In genomic region chr20:23622839-23623343, GRCh38 we compare ENCODE assay signal across 8 cellular contexts. TPM values are rescaled to one million over a fixed set of nuclear protein-coding genes. Genes with fewer than 3 reads are reported as not detected.
A peak's percentile ranks its signal among the peaks of the same experiment; 100 is the strongest.
DNase-seq lines count a peak whose midpoint lies in the region; ATAC-seq lines count a peak whose summit lies in the region.

No MANE protein-coding gene starts in this region.

- peak overlapping the region; percentile 35 for H3K4me3 Mint-ChIP-seq in activated naive CD8-positive, alpha-beta T cell treated with anti-CD3 and anti-CD28 coated beads, Interleukin-2, amount 10 ng/mL, durations not matched to agents 7 days and 5 days
- H3K4me3 Mint-ChIP-seq in activated naive CD8-positive, alpha-beta T cell treated with anti-CD3 and anti-CD28 coated beads for 36 hours, result no peak overlapping the region
- H3K4me3 Mint-ChIP-seq in dendritic cell treated with granulocyte-macrophage colony-stimulating factor and Interleukin-4, amounts not matched to agents 40 ng/mL and 50 ng/mL, for 4 days, result peak overlapping the region; percentile 60
- H3K4me3 Mint-ChIP-seq in natural killer cell treated with Interleukin-12 subunit alpha and Interleukin-12 subunit beta and Interleukin-15 and Interleukin-18, amount 100 ng/mL, for 72 hours, result no peak overlapping the region

- H3K4me3 ChIP-seq in mesodermal cell (ENCODE audit: extremely low read depth, insufficient read depth, low read length, poor library complexity, severe bottlenecking), result no peak overlapping the region

- WGBS in mesodermal cell (ENCODE audit: insufficient coverage in 2 of 2), 2 experiments, result 49 to 50% methylated on average over 3 to 4 of the region's 4 CpGs

- ATAC-seq in activated naive CD8-positive, alpha-beta T cell treated with anti-CD3 and anti-CD28 coated beads, Interleukin-2, amount 10 ng/mL, durations not matched to agents 7 days and 5 days (ENCODE audit: low read depth), result no peak
- ATAC-seq in natural killer cell treated with Interleukin-12 subunit alpha and Interleukin-12 subunit beta and Interleukin-15 and Interleukin-18, amount 100 ng/mL, for 72 hours, result no peak

- H3K9me3 Mint-ChIP-seq in activated naive CD8-positive, alpha-beta T cell treated with anti-CD3 and anti-CD28 coated beads, Interleukin-2, amount 10 ng/mL, durations not matched to agents 7 days and 5 days, result no peaks in the 10 kb centered on the region
- no peaks in the 10 kb centered on the region for H3K9me3 Mint-ChIP-seq in activated naive CD8-positive, alpha-beta T cell treated with anti-CD3 and anti-CD28 coated beads for 36 hours
- H3K9me3 Mint-ChIP-seq in dendritic cell treated with granulocyte-macrophage colony-stimulating factor and Interleukin-4, amounts not matched to agents 40 ng/mL and 50 ng/mL, for 4 days, result no peaks in the 10 kb centered on the region
- H3K9me3 Mint-ChIP-seq in natural killer cell treated with Interleukin-12 subunit alpha and Interleukin-12 subunit beta and Interleukin-15 and Interleukin-18, amount 100 ng/mL, for 72 hours, result no peaks in the 10 kb centered on the region

- POLR2A ChIA-PET in activated naive CD8-positive, alpha-beta T cell treated with anti-CD3 and anti-CD28 coated beads, Interleukin-2, amount 10 ng/mL, durations not matched to agents 7 days and 5 days (lab: Charles Lee), result no interaction called here

- H3K4me1 ChIP-seq in mesodermal cell (ENCODE audit: control insufficient read depth, insufficient read depth, low read length, poor library complexity, severe bottlenecking), result peaks cover 20% of the 10 kb centered on the region

- H3K36me3 Mint-ChIP-seq in activated naive CD8-positive, alpha-beta T cell treated with anti-CD3 and anti-CD28 coated beads, Interleukin-2, amount 10 ng/mL, durations not matched to agents 7 days and 5 days, result no peaks in the 10 kb centered on the region
- no peaks in the 10 kb centered on the region for H3K36me3 Mint-ChIP-seq in activated naive CD8-positive, alpha-beta T cell treated with anti-CD3 and anti-CD28 coated beads for 36 hours
- peaks cover 2% of the 10 kb centered on the region for H3K36me3 Mint-ChIP-seq in dendritic cell treated with granulocyte-macrophage colony-stimulating factor and Interleukin-4, amounts not matched to agents 40 ng/mL and 50 ng/mL, for 4 days (ENCODE audit: low read depth)
- peaks cover 4% of the 10 kb centered on the region for H3K36me3 Mint-ChIP-seq in natural killer cell treated with Interleukin-12 subunit alpha and Interleukin-12 subunit beta and Interleukin-15 and Interleukin-18, amount 100 ng/mL, for 72 hours

- H3K27ac ChIP-seq in mesodermal cell (ENCODE audit: low read depth, low read length, severe bottlenecking), result peak overlapping the region; percentile 81

- H3K4me1 Mint-ChIP-seq in activated naive CD8-positive, alpha-beta T cell treated with anti-CD3 and anti-CD28 coated beads, Interleukin-2, amount 10 ng/mL, durations not matched to agents 7 days and 5 days, result peaks cover 3% of the 10 kb centered on the region
- no peaks in the 10 kb centered on the region for H3K4me1 Mint-ChIP-seq in activated naive CD8-positive, alpha-beta T cell treated with anti-CD3 and anti-CD28 coated beads for 36 hours
- peaks cover 74% of the 10 kb centered on the region for H3K4me1 Mint-ChIP-seq in dendritic cell treated with granulocyte-macrophage colony-stimulating factor and Interleukin-4, amounts not matched to agents 40 ng/mL and 50 ng/mL, for 4 days (ENCODE audit: low read depth)
- H3K4me1 Mint-ChIP-seq in natural killer cell treated with Interleukin-12 subunit alpha and Interleukin-12 subunit beta and Interleukin-15 and Interleukin-18, amount 100 ng/mL, for 72 hours (ENCODE audit: low read depth in 2 of 2), result peaks cover 3 to 5% of the 10 kb centered on the region in 2 donors

- no peak for DNase-seq in activated naive CD8-positive, alpha-beta T cell treated with anti-CD3 and anti-CD28 coated beads, Interleukin-2, amount 10 ng/mL, durations not matched to agents 7 days and 5 days
- no peak for DNase-seq in activated naive CD8-positive, alpha-beta T cell treated with anti-CD3 and anti-CD28 coated beads for 36 hours
- peak; percentile 54 for DNase-seq in MV-4-11 (lab: John Stamatoyannopoulos, UW)
- DNase-seq in NCI-H187 treated with DMSO at 0.1 percent for 48 hours (lab: John Stamatoyannopoulos, UW), result no peak
- no peak for DNase-seq in cerebellar nuclear complex (lab: John Stamatoyannopoulos, UW)
- no peak for DNase-seq in natural killer cell treated with Interleukin-12 subunit alpha and Interleukin-12 subunit beta and Interleukin-15 and Interleukin-18, amount 100 ng/mL, for 72 hours (ENCODE audit: low spot score)

- no peak overlapping the region for H3K27ac Mint-ChIP-seq in activated naive CD8-positive, alpha-beta T cell treated with anti-CD3 and anti-CD28 coated beads, Interleukin-2, amount 10 ng/mL, durations not matched to agents 7 days and 5 days
- no peak overlapping the region for H3K27ac Mint-ChIP-seq in activated naive CD8-positive, alpha-beta T cell treated with anti-CD3 and anti-CD28 coated beads for 36 hours
- H3K27ac Mint-ChIP-seq in dendritic cell treated with granulocyte-macrophage colony-stimulating factor and Interleukin-4, amounts not matched to agents 40 ng/mL and 50 ng/mL, for 4 days, result peak overlapping the region; percentile 95
- H3K27ac Mint-ChIP-seq in natural killer cell treated with Interleukin-12 subunit alpha and Interleukin-12 subunit beta and Interleukin-15 and Interleukin-18, amount 100 ng/mL, for 72 hours, result peak overlapping the region in 1 of 2 donors; percentile 55

- H3K36me3 ChIP-seq in mesodermal cell (ENCODE audit: control insufficient read depth, insufficient read depth, low read length), result no peaks in the 10 kb centered on the region

- no peaks in the 10 kb centered on the region for H3K9me3 ChIP-seq in mesodermal cell (ENCODE audit: control insufficient read depth, low read length)

- intact Hi-C loops in dendritic cell treated with granulocyte-macrophage colony-stimulating factor and Interleukin-4, amounts not matched to agents 40 ng/mL and 50 ng/mL, for 4 days (cut with micrococcal nuclease), result loop anchor here (5.0 kb wide), 1 partner anchor 34 kb away; no protein-coding TSS in a partner anchor

- peaks cover 9% of the 10 kb centered on the region for H3K27me3 Mint-ChIP-seq in activated naive CD8-positive, alpha-beta T cell treated with anti-CD3 and anti-CD28 coated beads, Interleukin-2, amount 10 ng/mL, durations not matched to agents 7 days and 5 days
- peaks cover 16% of the 10 kb centered on the region for H3K27me3 Mint-ChIP-seq in activated naive CD8-positive, alpha-beta T cell treated with anti-CD3 and anti-CD28 coated beads for 36 hours
- H3K27me3 Mint-ChIP-seq in dendritic cell treated with granulocyte-macrophage colony-stimulating factor and Interleukin-4, amounts not matched to agents 40 ng/mL and 50 ng/mL, for 4 days, result peaks cover 16% of the 10 kb centered on the region
- H3K27me3 Mint-ChIP-seq in natural killer cell treated with Interleukin-12 subunit alpha and Interleukin-12 subunit beta and Interleukin-15 and Interleukin-18, amount 100 ng/mL, for 72 hours, result peaks cover 26 to 33% of the 10 kb centered on the region in 2 donors

RNA-seq across cellular contexts. Expression of gene CST3, which starts 14.9 kb away (rescaled TPM):
- total RNA-seq in activated naive CD8-positive, alpha-beta T cell treated with anti-CD3 and anti-CD28 coated beads, Interleukin-2, amount 10 ng/mL, durations not matched to agents 7 days and 5 days, result 1 to 10 TPM; 5.9 to 8.5 TPM
- total RNA-seq in activated naive CD8-positive, alpha-beta T cell treated with anti-CD3 and anti-CD28 coated beads for 36 hours, result under 1 TPM; 0.54 to 0.62 TPM
- 238 TPM for polyA plus RNA-seq in mesodermal cell (2013, experiment 1 of 2)
- polyA plus RNA-seq in mesodermal cell (2013, experiment 2 of 2), result 229 TPM
- 10 to 100 TPM in 1 of 2 donors, 1 to 10 TPM in 1; 5.4 to 16.6 TPM for total RNA-seq in natural killer cell treated with Interleukin-12 subunit alpha and Interleukin-12 subunit beta and Interleukin-15 and Interleukin-18, amount 100 ng/mL, for 72 hours

RNA-seq across cellular contexts. Expression of gene CST9, which starts 17.2 kb away (rescaled TPM):
- not detected for total RNA-seq in activated naive CD8-positive, alpha-beta T cell treated with anti-CD3 and anti-CD28 coated beads, Interleukin-2, amount 10 ng/mL, durations not matched to agents 7 days and 5 days
- total RNA-seq in activated naive CD8-positive, alpha-beta T cell treated with anti-CD3 and anti-CD28 coated beads for 36 hours, result not detected
- polyA plus RNA-seq in mesodermal cell (2013, experiment 1 of 2), result not detected
- polyA plus RNA-seq in mesodermal cell (2013, experiment 2 of 2), result not detected
- not detected for total RNA-seq in natural killer cell treated with Interleukin-12 subunit alpha and Interleukin-12 subunit beta and Interleukin-15 and Interleukin-18, amount 100 ng/mL, for 72 hours

RNA-seq across cellular contexts. Expression of gene CST9L, which starts 54.6 kb away (rescaled TPM):
- total RNA-seq in activated naive CD8-positive, alpha-beta T cell treated with anti-CD3 and anti-CD28 coated beads, Interleukin-2, amount 10 ng/mL, durations not matched to agents 7 days and 5 days, result not detected
- total RNA-seq in activated naive CD8-positive, alpha-beta T cell treated with anti-CD3 and anti-CD28 coated beads for 36 hours, result not detected
- not detected for polyA plus RNA-seq in mesodermal cell (2013, experiment 1 of 2)
- not detected for polyA plus RNA-seq in mesodermal cell (2013, experiment 2 of 2)
- not detected for total RNA-seq in natural killer cell treated with Interleukin-12 subunit alpha and Interleukin-12 subunit beta and Interleukin-15 and Interleukin-18, amount 100 ng/mL, for 72 hours

Comparison
In these comparisons a context has a peak if more than half of its experiments do, and no peak if none do; other contexts are left out.
1. H3K4me3 Mint-ChIP-seq: peak in activated naive CD8-positive, alpha-beta T cell treated with anti-CD3 and anti-CD28 coated beads, Interleukin-2, amount 10 ng/mL, durations not matched to agents 7 days and 5 days (single experiment) and dendritic cell treated with granulocyte-macrophage colony-stimulating factor and Interleukin-4, amounts not matched to agents 40 ng/mL and 50 ng/mL, for 4 days (single experiment); none in activated naive CD8-positive, alpha-beta T cell treated with anti-CD3 and anti-CD28 coated beads for 36 hours (single experiment) and natural killer cell treated with Interleukin-12 subunit alpha and Interleukin-12 subunit beta and Interleukin-15 and Interleukin-18, amount 100 ng/mL, for 72 hours (single experiment).